8 cellular contexts compared by ENCODE assay signal in genomic region chr17:62628845-62629555, GRCh38. TPM values are rescaled to one million over a fixed set of nuclear protein-coding genes. Genes with fewer than 3 reads are reported as not detected.
A peak's percentile ranks its signal among the peaks of the same experiment; 100 is the strongest.
DNase-seq lines count a peak whose midpoint lies in the region; ATAC-seq lines count a peak whose summit lies in the region.

No MANE protein-coding gene starts in this region.

- H3K4me1 Mint-ChIP-seq in activated naive CD4-positive, alpha-beta T cell treated with anti-CD3 and anti-CD28 coated beads for 36 hours (ENCODE audit: low read depth) = peaks cover 5% of the 10 kb centered on the region

- no peak for ATAC-seq in activated naive CD4-positive, alpha-beta T cell treated with anti-CD3 and anti-CD28 coated beads, Interleukin-2, amount 50 U/mL, for 72 hours
- no peak for ATAC-seq in GM21515 (IDR thresholded peaks at IDR 0.05; ENCODE audit: unreplicated experiment)
- ATAC-seq in GM21447 (IDR thresholded peaks at IDR 0.05; ENCODE audit: unreplicated experiment) = no peak

- no peaks in the 10 kb centered on the region for H3K36me3 Mint-ChIP-seq in activated naive CD4-positive, alpha-beta T cell treated with anti-CD3 and anti-CD28 coated beads for 36 hours (ENCODE audit: low read depth)
- H3K36me3 Mint-ChIP-seq in activated naive CD4-positive, alpha-beta T cell treated with anti-CD3 and anti-CD28 coated beads, Interleukin-2, amount 50 U/mL, for 72 hours = peaks cover 5 to 13% of the 10 kb centered on the region in 2 donors

- no peak overlapping the region for H3K27ac Mint-ChIP-seq in activated naive CD4-positive, alpha-beta T cell treated with anti-CD3 and anti-CD28 coated beads for 36 hours
- peak overlapping the region in 1 of 2 donors; percentile 31 for H3K27ac Mint-ChIP-seq in activated naive CD4-positive, alpha-beta T cell treated with anti-CD3 and anti-CD28 coated beads, Interleukin-2, amount 50 U/mL, for 72 hours

- peaks cover 21% of the 10 kb centered on the region for H3K27me3 Mint-ChIP-seq in activated naive CD4-positive, alpha-beta T cell treated with anti-CD3 and anti-CD28 coated beads for 36 hours (ENCODE audit: low read depth)

- H3K36me3 ChIP-seq in urinary bladder (ENCODE audit: insufficient read depth) = no peaks in the 10 kb centered on the region

- H3K4me1 ChIP-seq in urinary bladder (ENCODE audit: insufficient read depth) = no peaks in the 10 kb centered on the region

- CTCF ChIA-PET in activated naive CD4-positive, alpha-beta T cell treated with anti-CD3 and anti-CD28 coated beads for 36 hours (lab: Charles Lee) = no interaction called here

- no peak for DNase-seq in activated naive CD4-positive, alpha-beta T cell treated with anti-CD3 and anti-CD28 coated beads for 36 hours
- no peak for DNase-seq in activated naive CD4-positive, alpha-beta T cell treated with anti-CD3 and anti-CD28 coated beads, Interleukin-2, amount 50 U/mL, for 72 hours (ENCODE audit: low spot score in 2 of 2)
- peak; percentile 68 for DNase-seq in brain pericyte (ENCODE audit: low read depth, low spot score)
- peak; percentile 81 for DNase-seq in left kidney (ENCODE audit: low read depth, low spot score)
- no peak for DNase-seq in SHP77 (lab: John Stamatoyannopoulos, UW)

- no peaks in the 10 kb centered on the region for H3K9me3 Mint-ChIP-seq in activated naive CD4-positive, alpha-beta T cell treated with anti-CD3 and anti-CD28 coated beads for 36 hours
- no peaks in the 10 kb centered on the region for H3K9me3 Mint-ChIP-seq in activated naive CD4-positive, alpha-beta T cell treated with anti-CD3 and anti-CD28 coated beads, Interleukin-2, amount 50 U/mL, for 72 hours

- intact Hi-C loops in activated naive CD4-positive, alpha-beta T cell treated with anti-CD3 and anti-CD28 coated beads for 36 hours (cut with micrococcal nuclease) = loop anchor here (1.0 kb wide), 1 partner anchor 24 kb away; no protein-coding TSS in a partner anchor

- no peak overlapping the region for H3K27ac ChIP-seq in urinary bladder (ENCODE audit: low read depth)

- WGBS in urinary bladder = 38% methylated on average over 18 of the region's 18 CpGs

- H3K4me3 ChIP-seq in urinary bladder (ENCODE audit: low read depth, low read length) = peak overlapping the region; percentile 55

- H3K4me3 Mint-ChIP-seq in activated naive CD4-positive, alpha-beta T cell treated with anti-CD3 and anti-CD28 coated beads for 36 hours = peak overlapping the region; percentile 84

RNA-seq across cellular contexts. Expression of gene MRC2, which starts 1.5 kb away (rescaled TPM):
- total RNA-seq in activated naive CD4-positive, alpha-beta T cell treated with anti-CD3 and anti-CD28 coated beads for 36 hours = 1 to 10 TPM; 4.1 to 5.5 TPM
- total RNA-seq in activated naive CD4-positive, alpha-beta T cell treated with anti-CD3 and anti-CD28 coated beads, Interleukin-2, amount 50 U/mL, for 72 hours = 10 to 100 TPM in 1 of 2 donors, 1 to 10 TPM in 1; 8.1 to 12.4 TPM
- 206 TPM for total RNA-seq in urinary bladder
- 45.1 TPM for polyA plus RNA-seq in urinary bladder

Comparison
In these comparisons a context has a peak if more than half of its experiments do, and no peak if none do; other contexts are left out.
1. DNase-seq: peak in brain pericyte (single experiment) and left kidney (single experiment); none in activated naive CD4-positive, alpha-beta T cell treated with anti-CD3 and anti-CD28 coated beads for 36 hours (single experiment), activated naive CD4-positive, alpha-beta T cell treated with anti-CD3 and anti-CD28 coated beads, Interleukin-2, amount 50 U/mL, for 72 hours (0 of 2) and SHP77 (0 of 2).
2. RNA of gene MRC2, which starts 1.5 kb away (total RNA-seq): 206 TPM in urinary bladder (single experiment); 8.1 to 12.4 TPM in activated naive CD4-positive, alpha-beta T cell treated with anti-CD3 and anti-CD28 coated beads, Interleukin-2, amount 50 U/mL, for 72 hours and 4.1 to 5.5 TPM in activated naive CD4-positive, alpha-beta T cell treated with anti-CD3 and anti-CD28 coated beads for 36 hours; every median in the first group is over 10 times any median in the second.